In the genomic region with DNA sequence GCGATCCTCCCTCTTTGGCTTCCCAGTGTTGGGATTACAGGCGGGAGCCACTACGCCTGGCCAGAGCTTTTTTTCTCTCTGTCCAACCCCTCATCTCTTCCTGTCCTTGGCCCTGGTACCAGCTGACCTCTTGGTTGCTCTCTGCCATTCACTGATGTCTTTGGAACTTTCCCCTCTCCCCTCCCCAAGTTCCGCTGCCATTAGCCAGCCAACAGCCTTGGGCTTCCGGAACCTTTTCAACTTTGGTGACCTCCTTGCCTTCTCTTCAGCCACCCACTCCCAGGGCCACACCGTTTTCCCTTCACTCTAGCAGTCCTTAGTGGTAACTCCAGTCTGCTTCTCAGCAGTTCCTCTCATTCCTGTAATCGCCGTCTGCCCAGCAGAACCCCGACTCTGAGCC, we compare ENCODE assay signal across 30 cellular contexts.
"Had no signal": no experiment of that assay in that cellular context is flagged by ENCODE, and none has a peak within 500 bp of the region (broad histone marks: within the 10 kb centered on the region; RNA-seq: fewer than 3 reads in every experiment).

No MANE protein-coding gene starts in this region.

- H3K36me3 Mint-ChIP-seq: activated naive CD8-positive, alpha-beta T cell treated with anti-CD3 and anti-CD28 coated beads, Interleukin-2, amount 10 ng/mL, durations not matched to agents 7 days and 5 days; stimulated activated naive B cell treated with anti-CD40 and anti-IgM and Interleukin-4, amounts not matched to agents 10 μg/mL and 1 μg/mL and 100 μg/mL, for 72 hours had no signal

- ATAC-seq: activated CD4-positive, alpha-beta T cell treated with anti-CD3 and anti-CD28 coated beads for 36 hours; gastrocnemius medialis; left colon; naive thymus-derived CD8-positive, alpha-beta T cell; stimulated activated naive B cell treated with anti-CD40 and anti-IgM and Interleukin-4, amounts not matched to agents 10 μg/mL and 1 μg/mL and 100 μg/mL, for 72 hours had no signal

- DNase-seq: activated CD4-positive, alpha-beta T cell treated with anti-CD3 and anti-CD28 coated beads for 36 hours; activated CD4-positive, alpha-beta T cell treated with anti-CD3 and anti-CD28 coated beads, Interleukin-2, amount 50 U/mL, for 4 hours; activated CD4-positive, CD25-positive, alpha-beta regulatory T cell; activated effector memory CD4-positive, alpha-beta T cell treated with Interleukin-2 at 50 U/mL for 16 hours; activated naive CD4-positive, alpha-beta T cell treated with anti-CD3 and anti-CD28 coated beads for 36 hours; activated naive CD8-positive, alpha-beta T cell treated with anti-CD3 and anti-CD28 coated beads, Interleukin-2, amount 10 ng/mL, durations not matched to agents 7 days and 5 days; amniotic stem cell; central memory CD4-positive, alpha-beta T cell; dermis blood vessel endothelial cell; effector CD8-positive, alpha-beta T cell; glutamatergic neuron; kidney; left colon; naive thymus-derived CD8-positive, alpha-beta T cell; retina; stimulated activated CD4-positive, alpha-beta T cell treated with anti-CD3 and anti-CD28 coated beads, Interleukin-15, amount 100 ng/mL, for 24 hours; stimulated activated CD4-positive, alpha-beta T cell treated with anti-CD3 and anti-CD28 coated beads, Interleukin-2, amount 100 ng/mL, for 24 hours; stimulated activated naive B cell treated with anti-CD40 and anti-IgM and Interleukin-4, amounts not matched to agents 10 μg/mL and 1 μg/mL and 100 μg/mL, for 72 hours; stomach; T-helper 1 cell; thyroid gland had no signal

- H3K4me3 Mint-ChIP-seq: activated CD4-positive, alpha-beta T cell treated with anti-CD3 and anti-CD28 coated beads for 36 hours; activated naive CD4-positive, alpha-beta T cell treated with anti-CD3 and anti-CD28 coated beads for 36 hours; activated naive CD8-positive, alpha-beta T cell treated with anti-CD3 and anti-CD28 coated beads, Interleukin-2, amount 10 ng/mL, durations not matched to agents 7 days and 5 days; memory B cell; naive thymus-derived CD8-positive, alpha-beta T cell; stimulated activated naive B cell treated with anti-CD40 and anti-IgM and Interleukin-4, amounts not matched to agents 10 μg/mL and 1 μg/mL and 100 μg/mL, for 72 hours; T-helper 2 cell treated with Interferon-gamma antibody and Interleukin-4, amounts not matched to agents 5 μg/mL and 100 μg/mL, for 36 hours had no signal

- H3K9me3 Mint-ChIP-seq: activated naive CD4-positive, alpha-beta T cell treated with anti-CD3 and anti-CD28 coated beads for 36 hours; activated naive CD8-positive, alpha-beta T cell treated with anti-CD3 and anti-CD28 coated beads, Interleukin-2, amount 10 ng/mL, durations not matched to agents 7 days and 5 days; memory B cell; naive thymus-derived CD8-positive, alpha-beta T cell; stimulated activated naive B cell treated with anti-CD40 and anti-IgM and Interleukin-4, amounts not matched to agents 10 μg/mL and 1 μg/mL and 100 μg/mL, for 72 hours; T-helper 2 cell treated with Interferon-gamma antibody and Interleukin-4, amounts not matched to agents 5 μg/mL and 100 μg/mL, for 36 hours had no signal

- H3K4me1 ChIP-seq: prostate gland had no signal

- H3K27ac ChIP-seq: breast epithelium, gastrocnemius medialis, neutrophil, ovary, prostate gland, sigmoid colon, stomach, thyroid gland had no signal

- H3K9me3 ChIP-seq: breast epithelium, gastrocnemius medialis, neutrophil, ovary, prostate gland, sigmoid colon, stomach, thyroid gland had no signal

- H3K36me3 ChIP-seq: breast epithelium, gastrocnemius medialis, neutrophil, ovary, prostate gland, thyroid gland had no signal

- H3K27ac Mint-ChIP-seq: activated CD4-positive, alpha-beta T cell treated with anti-CD3 and anti-CD28 coated beads for 36 hours; activated naive CD4-positive, alpha-beta T cell treated with anti-CD3 and anti-CD28 coated beads for 36 hours; activated naive CD8-positive, alpha-beta T cell treated with anti-CD3 and anti-CD28 coated beads, Interleukin-2, amount 10 ng/mL, durations not matched to agents 7 days and 5 days; memory B cell; stimulated activated naive B cell treated with anti-CD40 and anti-IgM and Interleukin-4, amounts not matched to agents 10 μg/mL and 1 μg/mL and 100 μg/mL, for 72 hours; T-helper 2 cell treated with Interferon-gamma antibody and Interleukin-4, amounts not matched to agents 5 μg/mL and 100 μg/mL, for 36 hours had no signal

- H3K27me3 ChIP-seq: breast epithelium, gastrocnemius medialis, ovary, sigmoid colon, thyroid gland had no signal

- H3K4me1 Mint-ChIP-seq: activated CD4-positive, alpha-beta T cell treated with anti-CD3 and anti-CD28 coated beads for 36 hours had no signal

- H3K4me3 ChIP-seq: breast epithelium, gastrocnemius medialis, ovary, prostate gland, sigmoid colon, smooth muscle cell, stomach, thyroid gland had no signal
